Comparison of ENCODE assay signal across 31 cellular contexts in genomic region chr11:33766085-33766484, GRCh38.
"Had no signal": no experiment of that assay in that cellular context is flagged by ENCODE, and none has a peak within 500 bp of the region (broad histone marks: within the 10 kb centered on the region; RNA-seq: fewer than 3 reads in every experiment).

No MANE protein-coding gene starts in this region.

- FAIRE-seq: astrocyte, bronchial epithelial cell had no signal

- H3K27me3 ChIP-seq: adrenal gland, ascending aorta, body of pancreas, brain microvascular endothelial cell, breast epithelium, cardiac muscle cell had no signal

- H3K4me3 ChIP-seq: adrenal gland, ascending aorta, body of pancreas, breast epithelium, cardiac muscle cell had no signal

- ATAC-seq: activated naive CD4-positive, alpha-beta T cell treated with anti-CD3 and anti-CD28 coated beads, Interleukin-2, amount 50 U/mL, for 72 hours; activated naive CD8-positive, alpha-beta T cell treated with anti-CD3 and anti-CD28 coated beads, Interleukin-2, amount 50 U/mL, for 24 hours; activated T-cell treated with anti-CD3 and anti-CD28 coated beads, Interleukin-2, amount 50 U/mL, for 4 hours; activated T-cell treated with anti-CD3 and anti-CD28 coated beads, Interleukin-2, amount 50 U/mL, for 72 hours; activated T-helper 17 cell treated with anti-CD3 and anti-CD28 coated beads, Interleukin-2, amount 50 U/mL, for 72 hours; body of pancreas had no signal

- H3K4me1 ChIP-seq: adrenal gland, ascending aorta, breast epithelium had no signal

- DNase-seq: activated effector memory CD4-positive, alpha-beta T cell treated with anti-CD3 and anti-CD28 coated beads, Interleukin-2, amount 50 U/mL, for 16 hours; activated effector memory CD4-positive, alpha-beta T cell treated with Interleukin-2 at 50 U/mL for 16 hours; activated gamma-delta T cell; activated gamma-delta T cell treated with Interleukin-2 at 50 U/mL for 16 hours; activated naive CD4-positive, alpha-beta T cell; activated naive CD4-positive, alpha-beta T cell treated with anti-CD3 and anti-CD28 coated beads for 36 hours; activated naive CD4-positive, alpha-beta T cell treated with anti-CD3 and anti-CD28 coated beads, Interleukin-2, amount 10 ng/mL, durations not matched to agents 7 days and 5 days; activated naive CD4-positive, alpha-beta T cell treated with anti-CD3 and anti-CD28 coated beads, Interleukin-2, amount 50 U/mL, for 16 hours; activated naive CD4-positive, alpha-beta T cell treated with Interleukin-2 at 50 U/mL for 16 hours; activated naive CD8-positive, alpha-beta T cell treated with anti-CD3 and anti-CD28 coated beads for 36 hours; activated naive CD8-positive, alpha-beta T cell treated with anti-CD3 and anti-CD28 coated beads, Interleukin-2, amount 10 ng/mL, durations not matched to agents 7 days and 5 days; activated naive CD8-positive, alpha-beta T cell treated with anti-CD3 and anti-CD28 coated beads, Interleukin-2, amount 50 U/mL, for 24 hours; activated T-cell treated with anti-CD3 and anti-CD28 coated beads, Interleukin-2, amount 50 U/mL, for 24 hours; activated T-cell treated with anti-CD3 and anti-CD28 coated beads, Interleukin-2, amount 50 U/mL, for 4 hours; activated T-cell treated with anti-CD3 and anti-CD28 coated beads, Interleukin-2, amount 50 U/mL, for 48 hours; activated T-cell treated with anti-CD3 and anti-CD28 coated beads, Interleukin-2, amount 50 U/mL, for 72 hours; adrenal gland; amniotic stem cell; amygdala; anterior cingulate cortex; aorta; body of pancreas; brain microvascular endothelial cell; central memory CD4-positive, alpha-beta T cell had no signal

- H3K9me3 ChIP-seq: ascending aorta, body of pancreas, breast epithelium had no signal

- H3K27ac ChIP-seq: adrenal gland, ascending aorta, body of pancreas, brain microvascular endothelial cell, breast epithelium, cardiac muscle cell had no signal
